Comparison of ENCODE assay signal across 2 cellular contexts in the genomic region with DNA sequence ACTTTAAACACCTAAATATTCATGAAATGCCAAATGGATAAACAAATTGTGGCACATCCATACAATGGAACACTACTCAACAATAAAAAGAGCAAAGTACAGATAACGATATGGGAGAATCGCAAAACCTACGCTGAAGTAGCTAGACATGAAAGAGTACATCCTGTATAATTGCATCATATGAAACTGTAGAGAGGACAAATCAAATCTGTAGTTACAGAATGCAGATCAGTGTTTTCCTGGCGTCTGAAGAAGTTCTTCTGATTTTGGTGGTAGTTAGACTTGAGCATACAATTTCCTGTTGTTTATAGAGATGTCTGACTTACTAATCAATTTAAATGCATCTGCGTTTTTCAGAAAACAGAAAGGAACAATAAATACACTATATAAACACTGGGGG.
TF ChIP-seq lines count a peak whose summit lies in the region.

No MANE protein-coding gene starts in this region.

TF ChIP-seq in SK-N-SH treated with all-trans-retinoic acid at 6 μM for 48 hours, 23 proteins besides CTCF, POLR2A, EP300 and RAD21 (continued from another document):
- TF ChIP-seq, protein P1, sequence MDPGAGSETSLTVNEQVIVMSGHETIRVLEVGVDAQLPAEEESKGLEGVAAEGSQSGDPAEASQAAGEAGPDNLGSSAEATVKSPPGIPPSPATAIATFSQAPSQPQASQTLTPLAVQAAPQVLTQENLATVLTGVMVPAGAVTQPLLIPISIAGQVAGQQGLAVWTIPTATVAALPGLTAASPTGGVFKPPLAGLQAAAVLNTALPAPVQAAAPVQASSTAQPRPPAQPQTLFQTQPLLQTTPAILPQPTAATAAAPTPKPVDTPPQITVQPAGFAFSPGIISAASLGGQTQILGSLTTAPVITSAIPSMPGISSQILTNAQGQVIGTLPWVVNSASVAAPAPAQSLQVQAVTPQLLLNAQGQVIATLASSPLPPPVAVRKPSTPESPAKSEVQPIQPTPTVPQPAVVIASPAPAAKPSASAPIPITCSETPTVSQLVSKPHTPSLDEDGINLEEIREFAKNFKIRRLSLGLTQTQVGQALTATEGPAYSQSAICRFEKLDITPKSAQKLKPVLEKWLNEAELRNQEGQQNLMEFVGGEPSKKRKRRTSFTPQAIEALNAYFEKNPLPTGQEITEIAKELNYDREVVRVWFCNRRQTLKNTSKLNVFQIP (CRISPR knock-in tag; IDR thresholded peaks at IDR 0.05; ENCODE audit: borderline replicate concordance, low read depth): no peak

TF ChIP-seq in SK-N-SH, 30 proteins besides CTCF, POLR2A, EP300 and RAD21 (continued from another document):
- TF ChIP-seq CHD2 (IDR thresholded peaks at IDR 0.05; ENCODE audit: low read length, partially characterized antibody) (no peak), FOSL2 (IDR thresholded peaks at IDR 0.05; ENCODE audit: borderline replicate concordance, low read depth) (no peak), RXRA (IDR thresholded peaks at IDR 0.05; ENCODE audit: borderline replicate concordance, low read depth) (no peak), GATA2 (CRISPR knock-in tag; IDR thresholded peaks at IDR 0.05) (no peak), FOXM1 (IDR thresholded peaks at IDR 0.05; ENCODE audit: low read depth) (no peak), MXI1 (IDR thresholded peaks at IDR 0.05; ENCODE audit: low read depth, low read length) (no peak)
